ENCODE assay signal across 14 cellular contexts in the genomic region with DNA sequence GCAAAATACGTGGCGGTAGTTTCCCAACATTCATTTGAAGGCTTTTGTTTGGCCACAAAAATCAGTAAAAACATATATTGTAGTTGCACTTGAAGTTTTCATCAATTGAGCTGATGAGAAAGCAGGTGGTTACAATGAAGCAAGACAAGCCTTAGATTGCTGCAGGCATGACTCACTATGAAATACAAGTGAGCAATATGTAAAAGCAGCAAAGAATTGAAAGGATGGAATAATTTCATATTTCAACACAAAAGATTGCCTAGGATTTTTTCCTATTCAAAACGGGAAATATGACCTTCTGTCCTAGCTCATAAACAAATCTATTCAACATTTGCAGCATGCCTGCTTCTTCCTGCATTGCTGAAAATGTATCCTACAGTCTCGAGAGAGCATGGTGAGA.
DNase-seq lines count a peak whose midpoint lies in the region; ATAC-seq and TF ChIP-seq lines count a peak whose summit lies in the region.
"Had no signal": no experiment of that assay in that cellular context is flagged by ENCODE, and none has a peak within 500 bp of the region (broad histone marks: within the 10 kb centered on the region; RNA-seq: fewer than 3 reads in every experiment).

No MANE protein-coding gene starts in this region.

- H3K27ac ChIP-seq in PC-3 (ENCODE audit: low read length) (peak overlapping the region; percentile 22), epithelial cell of prostate (peak overlapping the region; percentile 94), osteoblast (ENCODE audit: low read depth, low read length) (no peak overlapping the region)
- H3K27ac ChIP-seq: prostate gland, SK-N-MC, thoracic aorta had no signal

- CTCF ChIA-PET in PC-3 (lab: Charles Lee) = no interaction called here

- TF ChIP-seq CTCF in PC-3 (conservative IDR thresholded peaks at IDR 0.05; ENCODE audit: low read depth, low read length) (no peak), osteoblast (IDR thresholded peaks at IDR 0.05; ENCODE audit: extremely low read depth, low read depth, low read length) (no peak)

- no peaks in the 10 kb centered on the region for H3K79me2 ChIP-seq in PC-3 (ENCODE audit: low read length)
- H3K79me2 ChIP-seq in osteoblast (ENCODE audit: insufficient read depth, low read length) = no peaks in the 10 kb centered on the region

- DNase-seq in HCEC 1CT = peak; percentile 75
- peak; percentile 52 for DNase-seq in PC-3
- DNase-seq in epithelial cell of prostate (ENCODE audit: low read depth, low spot score) = peak; percentile 46
- DNase-seq in osteoblast (ENCODE audit: insufficient read length, low spot score, missing footprints) = peak; percentile 19
- DNase-seq in stimulated activated naive CD4-positive, alpha-beta T cell (lab: John Stamatoyannopoulos, UW) = no peak
- DNase-seq in DMS79 (lab: John Stamatoyannopoulos, UW) = no peak
- DNase-seq: activated gamma-delta T cell; C1 segment of cervical spinal cord; MG63; NK-92 treated with Interleukin-12 subunit alpha and Interleukin-12 subunit beta, amount 100 ng/mL, for 24 hours had no signal

- H2AFZ ChIP-seq in PC-3 (ENCODE audit: low read length) (no peak overlapping the region), osteoblast (ENCODE audit: low read length) (no peak overlapping the region)

- no peak overlapping the region for H3K4me2 ChIP-seq in PC-3 (ENCODE audit: low read length)
- no peak overlapping the region for H3K4me2 ChIP-seq in osteoblast (ENCODE audit: insufficient read depth, low read length)

- POLR2A ChIA-PET in PC-3 (lab: Charles Lee; ENCODE audit: unreplicated experiment) = interaction anchor here (0.7 kb wide), 1 partner anchor 250 kb away, joined by 6 read pairs; no protein-coding TSS in a partner anchor

- TF ChIP-seq POLR2A in GM18505 (IDR thresholded peaks at IDR 0.05; ENCODE audit: borderline replicate concordance, extremely low read depth, insufficient read depth, insufficient read length) = no peak

- H3K36me3 ChIP-seq in PC-3 (ENCODE audit: low read depth, low read length) (no peaks in the 10 kb centered on the region), osteoblast (ENCODE audit: insufficient read depth, low read length) (no peaks in the 10 kb centered on the region)
- H3K36me3 ChIP-seq: MG63, prostate gland, thoracic aorta had no signal

- no TSS peak for BruUV-seq in PC-3 (replicated peaks; lab: Mats Ljungman, UMichigan)

- H3K27me3 ChIP-seq in PC-3 (ENCODE audit: low read length) = no peaks in the 10 kb centered on the region
- no peaks in the 10 kb centered on the region for H3K27me3 ChIP-seq in osteoblast (ENCODE audit: insufficient read depth, low read length)
- H3K27me3 ChIP-seq: MG63 had no signal

- no peak overlapping the region for H3K9ac ChIP-seq in PC-3 (ENCODE audit: low read length)

- H3K4me3 ChIP-seq in PC-3 (ENCODE audit: low read length) (no peak overlapping the region), osteoblast (ENCODE audit: insufficient read depth, low read length) (no peak overlapping the region)
- H3K4me3 ChIP-seq: MG63, prostate gland, SK-N-MC, thoracic aorta had no signal

- H3K4me1 ChIP-seq in PC-3 (ENCODE audit: insufficient read depth, low read length) = peaks cover 26% of the 10 kb centered on the region
- H3K4me1 ChIP-seq in osteoblast (ENCODE audit: insufficient read depth, low read length) = peaks cover 3% of the 10 kb centered on the region
- H3K4me1 ChIP-seq: prostate gland had no signal

- no peaks in the 10 kb centered on the region for H3K9me2 ChIP-seq in PC-3 (replicated peaks; ENCODE audit: low read length)

- no peaks in the 10 kb centered on the region for H3F3A ChIP-seq in PC-3 (ENCODE audit: low read length, unreplicated experiment)

- ATAC-seq in PC-3 = no peak
- no peak for ATAC-seq in GM18505 (IDR thresholded peaks at IDR 0.05; ENCODE audit: unreplicated experiment)

- intact Hi-C loops in PC-3 (cut with micrococcal nuclease) = no loop called here

- no peaks in the 10 kb centered on the region for H3K9me3 ChIP-seq in PC-3 (ENCODE audit: low read length)
- H3K9me3 ChIP-seq in osteoblast (ENCODE audit: low read depth, low read length) = no peaks in the 10 kb centered on the region
- H3K9me3 ChIP-seq: MG63, prostate gland, thoracic aorta had no signal

- H4K20me1 ChIP-seq in PC-3 (ENCODE audit: low read length) (no peaks in the 10 kb centered on the region), osteoblast (ENCODE audit: insufficient read depth, low read length) (no peaks in the 10 kb centered on the region)

Comparison
In these comparisons a context has a peak if more than half of its experiments do, and no peak if none do; other contexts are left out.
1. DNase-seq: peak in HCEC 1CT (single experiment), PC-3 (single experiment), epithelial cell of prostate (single experiment) and osteoblast (single experiment); none in stimulated activated naive CD4-positive, alpha-beta T cell (0 of 6) and DMS79 (single experiment).